ENCODE assay signal across 8 cellular contexts in the genomic region with DNA sequence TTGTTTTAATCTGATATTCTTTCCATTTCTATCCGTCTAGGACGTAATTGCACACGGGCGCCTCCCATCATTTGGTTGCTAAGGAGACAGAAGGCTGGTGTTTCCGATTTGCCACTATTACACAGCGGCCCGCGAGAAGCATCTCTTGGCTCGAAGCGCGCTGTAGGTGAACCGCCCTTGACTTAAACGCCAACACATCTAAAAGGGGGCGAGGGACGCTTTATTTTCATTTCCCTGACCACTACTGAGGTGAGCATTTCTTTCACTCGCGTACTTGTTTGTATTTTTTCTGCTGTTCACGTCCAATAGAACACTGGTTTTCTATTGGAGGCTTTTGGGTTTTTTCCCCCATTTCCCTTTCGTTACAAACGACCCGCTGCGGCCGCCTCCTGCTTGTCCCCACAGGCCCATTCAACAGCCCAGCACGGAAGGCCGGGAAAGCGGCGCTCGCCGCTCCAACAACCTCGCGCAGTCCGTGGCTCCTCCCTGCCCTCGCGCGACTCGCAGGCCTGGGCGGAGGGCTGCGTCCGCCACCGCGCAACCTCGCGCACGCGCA. TPM values are rescaled to one million over a fixed set of nuclear protein-coding genes. Genes with fewer than 3 reads are reported as not detected.
DNase-seq lines count a peak whose midpoint lies in the region; ATAC-seq and TF ChIP-seq lines count a peak whose summit lies in the region.

No MANE protein-coding gene starts in this region.

- DNase-seq in AG10803 (ENCODE audit: low read depth) (peak; percentile 72), NCI-H446 treated with DMSO at 0.1 percent for 48 hours (lab: John Stamatoyannopoulos, UW) (peak; percentile 55), lung microvascular endothelial cell (ENCODE audit: low read depth in 2 of 2) (peak; percentile 81 to 85)
- DNase-seq in activated CD4-positive, alpha-beta T cell treated with anti-CD3 and anti-CD28 coated beads for 48 hours = peak; percentile 68
- DNase-seq in stimulated activated CD8-positive, alpha-beta memory T cell treated with anti-CD3 and anti-CD28 coated beads, Interleukin-12 subunit alpha, Interleukin-12 subunit beta, amount 100 ng/mL, for 4 hours (ENCODE audit: low read depth) = peak; percentile 36

- peaks cover 22 to 30% of the 10 kb centered on the region in 2 donors for H3K4me1 ChIP-seq in duodenal mucosa (ENCODE audit: control insufficient read depth in 1 of 2, insufficient read depth in 2 of 2, low read length in 2 of 2)

- H3K36me3 ChIP-seq in duodenal mucosa (ENCODE audit: control insufficient read depth in 1 of 2, insufficient read depth in 2 of 2, low read length in 2 of 2) = no peaks in the 10 kb centered on the region

- no peaks in the 10 kb centered on the region for H3K9me3 ChIP-seq in duodenal mucosa (ENCODE audit: control insufficient read depth in 1 of 2, low read length in 2 of 2)

- ATAC-seq in GM18907 (IDR thresholded peaks at IDR 0.05; ENCODE audit: unreplicated experiment) = peak; percentile 69
- peak; percentile 46 for ATAC-seq in HG03108 (IDR thresholded peaks at IDR 0.05; ENCODE audit: unreplicated experiment)

- H3K27me3 ChIP-seq in duodenal mucosa (ENCODE audit: control insufficient read depth in 1 of 2, insufficient read depth in 2 of 2, low read length in 2 of 2) = no peaks in the 10 kb centered on the region

- peak overlapping the region; percentile 71 for H3K27ac ChIP-seq in duodenal mucosa (ENCODE audit: low read depth, low read length)

- no peak for TF ChIP-seq CTCF in AG10803 (conservative IDR thresholded peaks at IDR 0.05; ENCODE audit: low read length)

- H3K4me3 ChIP-seq in AG10803 (ENCODE audit: low read length) (peak overlapping the region; percentile 75), duodenal mucosa (ENCODE audit: low read depth in 1 of 2, low read length in 2 of 2) (peak overlapping the region; percentile 70 to 89)

- peak overlapping the region; percentile 48 to 60 for H3K9ac ChIP-seq in duodenal mucosa (ENCODE audit: low read depth in 1 of 2, low read length in 2 of 2)

RNA-seq across cellular contexts. Expression of a gene that starts 0.5 kb away (rescaled TPM):
- total RNA-seq in lung microvascular endothelial cell = 31.2 and 42.7 TPM in 2 replicates

RNA-seq across cellular contexts. Expression of a gene that starts 14.0 kb away (rescaled TPM):
- 0.40 and 0.44 TPM in 2 replicates for total RNA-seq in lung microvascular endothelial cell

Comparison
In these comparisons a context has a peak if more than half of its experiments do, and no peak if none do; other contexts are left out.
1. Peak in every context shown above with its lines: DNase-seq, ATAC-seq, H3K4me3 ChIP-seq and H3K27ac ChIP-seq.